ENCODE assay signal across 8 cellular contexts in the genomic region with DNA sequence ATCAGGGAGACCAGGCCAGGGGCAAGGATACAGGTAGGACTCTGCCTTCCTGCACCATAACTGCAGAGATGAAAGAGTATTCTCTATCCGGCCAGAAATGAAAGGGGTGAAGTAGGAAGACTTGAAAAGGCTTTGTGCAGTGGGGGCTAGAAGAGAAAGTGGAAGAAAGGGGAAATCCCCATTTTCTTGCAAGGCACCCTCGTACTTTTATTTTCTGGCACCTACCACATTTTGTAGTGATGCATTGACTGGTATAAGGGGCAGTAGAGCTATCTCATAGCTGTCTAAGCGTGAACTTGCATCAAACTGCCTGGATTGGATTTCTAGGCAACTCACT. TPM values are rescaled to one million over a fixed set of nuclear protein-coding genes. Genes with fewer than 3 reads are reported as not detected.
DNase-seq lines count a peak whose midpoint lies in the region; ATAC-seq and TF ChIP-seq lines count a peak whose summit lies in the region.

No MANE protein-coding gene starts in this region.

- H3K4me1 ChIP-seq in right lobe of liver (peaks cover 0 to 21% (median 0%) of the 10 kb centered on the region in 4 donors), upper lobe of left lung (peaks cover 31 to 58% (median 45%) of the 10 kb centered on the region in 4 donors)

- peak overlapping the region in 2 of 3 donors; percentile 12 to 66 for H3K27ac ChIP-seq in right lobe of liver
- H3K27ac ChIP-seq in upper lobe of left lung, result peak overlapping the region in 3 of 4 donors; percentile 42 to 91 (median 76)

- H3K4me3 ChIP-seq in right lobe of liver (peak overlapping the region; percentile 64 to 94 (median 78)), upper lobe of left lung (peak overlapping the region in 3 of 4 donors; percentile 94 to 99 (median 95))

- TF ChIP-seq EP300 in upper lobe of left lung (IDR thresholded peaks at IDR 0.05), result no peak

- intact Hi-C loops in right lobe of liver (cut with DNase I), result no loop called here

- H3K36me3 Mint-ChIP-seq in activated naive CD8-positive, alpha-beta T cell, result no peaks in the 10 kb centered on the region

- H3K4me3 Mint-ChIP-seq in activated naive CD8-positive, alpha-beta T cell, result peak overlapping the region; percentile 91

- ATAC-seq in HG03342 (IDR thresholded peaks at IDR 0.05; ENCODE audit: unreplicated experiment) (peak; percentile 7), right lobe of liver (no peak), upper lobe of left lung (ENCODE audit: low FRiP score in 2 of 2) (no peak)

- no peaks in the 10 kb centered on the region for H3K27me3 Mint-ChIP-seq in activated naive CD8-positive, alpha-beta T cell

- peak overlapping the region; percentile 94 for H3K27ac Mint-ChIP-seq in activated naive CD8-positive, alpha-beta T cell

- H3K9me3 Mint-ChIP-seq in activated naive CD8-positive, alpha-beta T cell (ENCODE audit: low read depth), result no peaks in the 10 kb centered on the region

- H3K4me1 Mint-ChIP-seq in activated naive CD8-positive, alpha-beta T cell (ENCODE audit: low read depth), result peaks cover 64% of the 10 kb centered on the region

- H3K36me3 ChIP-seq in right lobe of liver (no peaks in the 10 kb centered on the region), upper lobe of left lung (peaks cover 0 to 5% (median 2%) of the 10 kb centered on the region in 4 donors)

- WGBS in right lobe of liver (ENCODE audit: insufficient coverage, low coverage, low lambda C conversion rate, missing lambda C conversion rate), result 33% methylated on average over 3 of the region's 3 CpGs
- 29 to 38% methylated on average over 3 of the region's 3 CpGs for WGBS in upper lobe of left lung, 2 donors

- no peak for TF ChIP-seq POLR2A in right lobe of liver (IDR thresholded peaks at IDR 0.05)
- no peak for TF ChIP-seq POLR2A in upper lobe of left lung (IDR thresholded peaks at IDR 0.05)

- DNase-seq in activated gamma-delta T cell treated with Interleukin-2 at 50 U/mL for 16 hours (peak; percentile 30), activated gamma-delta T cell (lab: John Stamatoyannopoulos, UW) (no peak), right lobe of liver (no peak), upper lobe of left lung (no peak), hepatic stellate cell (ENCODE audit: low spot score) (no peak), superior temporal gyrus (ENCODE audit: extremely low spot score) (no peak)

- H3K27me3 ChIP-seq in right lobe of liver, result no peaks in the 10 kb centered on the region
- H3K27me3 ChIP-seq in upper lobe of left lung, result no peaks in the 10 kb centered on the region

- TF ChIP-seq CTCF in right lobe of liver (IDR thresholded peaks at IDR 0.05) (no peak), upper lobe of left lung (IDR thresholded peaks at IDR 0.05) (no peak)

- no peaks in the 10 kb centered on the region for H3K9me3 ChIP-seq in right lobe of liver
- H3K9me3 ChIP-seq in upper lobe of left lung, result no peaks in the 10 kb centered on the region

RNA-seq across cellular contexts. Expression of a gene that starts 0.8 kb away (rescaled TPM):
- total RNA-seq in right lobe of liver (10 to 100 TPM in 2 of 6 experiments, 1 to 10 TPM in 4; 8.3 to 10.7 (median 9.4) TPM), upper lobe of left lung (10 to 100 TPM; 25.7 to 52.3 (median 43.0) TPM)

RNA-seq across cellular contexts. Expression of a gene that starts 35.8 kb away (rescaled TPM):
- total RNA-seq in right lobe of liver, result 1 to 10 TPM in 2 of 6 experiments, under 1 TPM in 4; 0.24 to 4.3 (median 0.87) TPM
- total RNA-seq in upper lobe of left lung, result 10 to 100 TPM in 3 of 6 donors, 1 to 10 TPM in 3; 8.2 to 38.8 (median 12.4) TPM
